ENCODE assay signal across 8 cellular contexts in the genomic region with DNA sequence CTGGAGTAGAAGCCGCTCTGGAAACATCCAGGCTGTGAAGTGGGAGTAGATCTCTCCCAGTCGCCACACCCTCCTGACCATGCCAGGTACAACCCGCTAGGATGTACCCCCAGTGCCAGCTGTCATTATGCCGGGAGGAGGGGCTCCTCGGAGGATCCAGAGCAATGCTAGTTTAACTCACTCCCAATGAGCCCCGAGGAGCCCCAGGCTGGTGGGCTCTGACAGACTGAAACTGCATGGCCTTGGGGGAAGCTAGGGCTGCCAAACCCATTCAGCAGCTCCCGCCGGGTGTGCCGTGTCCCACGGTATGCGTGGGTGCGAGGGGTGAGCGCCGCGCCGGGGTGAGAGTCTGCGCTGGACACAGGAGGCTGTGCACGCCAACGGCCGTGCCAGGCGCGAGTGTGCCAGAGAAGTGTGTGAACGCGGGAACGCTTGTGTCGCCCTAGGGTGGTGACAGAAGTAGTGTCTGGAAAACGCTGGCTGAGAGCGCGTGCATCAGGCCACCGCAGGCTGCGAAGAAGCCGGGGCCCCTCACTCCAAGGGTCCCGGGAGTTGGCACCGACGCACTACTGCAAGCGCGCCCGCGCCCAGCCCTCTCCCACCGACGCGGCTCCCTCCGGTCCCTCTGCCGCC.
DNase-seq lines count a peak whose midpoint lies in the region; ATAC-seq and TF ChIP-seq lines count a peak whose summit lies in the region.

No MANE protein-coding gene starts in this region.

- peak overlapping the region; percentile 93 for H3K4me3 Mint-ChIP-seq in central memory CD8-positive, alpha-beta T cell
- peak overlapping the region; percentile 76 for H3K4me3 Mint-ChIP-seq in mesothelial cell of epicardium

- RAD21 ChIA-PET in HCT116 (lab: Charles Lee; ENCODE audit: low non-redundant PET in 1 of 2, low total read pairs in 2 of 2, uncharacterized antibody in 2 of 2, unreplicated experiment in 2 of 2): no interaction called here

- peak overlapping the region; percentile 56; the same call in 1 of the 2 replicates for H3K27ac ChIP-seq in HCT116 (ENCODE audit: low read depth, low read length)
- H3K27ac ChIP-seq in upper lobe of right lung: peak overlapping the region; percentile 51

- H3K4me3 ChIP-seq in GM06990 (replicated peaks; ENCODE audit: low read depth, low read length): peak overlapping the region; percentile 77
- H3K4me3 ChIP-seq in HCT116 (replicated peaks in 1 of 2; ENCODE audit: low read depth in 1 of 2, low read length in 2 of 2): peak overlapping the region; percentile 65 to 78
- H3K4me3 ChIP-seq in upper lobe of right lung: peak overlapping the region; percentile 59

- TF ChIP-seq POLR2A in HCT116 (IDR thresholded peaks at IDR 0.05; ENCODE audit: borderline replicate concordance, extremely low read depth, insufficient read depth, insufficient read length): no peak

- no peaks in the 10 kb centered on the region for H3K79me2 ChIP-seq in HCT116 (ENCODE audit: insufficient read depth, low read length)

- H3K27me3 Mint-ChIP-seq in central memory CD8-positive, alpha-beta T cell: no peaks in the 10 kb centered on the region
- H3K27me3 Mint-ChIP-seq in mesothelial cell of epicardium (ENCODE audit: low read depth): peaks cover 36% of the 10 kb centered on the region

- H3K9me3 Mint-ChIP-seq in central memory CD8-positive, alpha-beta T cell: no peaks in the 10 kb centered on the region
- H3K9me3 Mint-ChIP-seq in mesothelial cell of epicardium: no peaks in the 10 kb centered on the region

- peaks cover 22 to 52% of the 10 kb centered on the region in 2 experiments for H3K4me1 ChIP-seq in HCT116 (ENCODE audit: control insufficient read depth in 1 of 2, insufficient read depth in 2 of 2, low read length in 2 of 2)
- peaks cover 25% of the 10 kb centered on the region for H3K4me1 ChIP-seq in upper lobe of right lung

- peaks cover 6% of the 10 kb centered on the region for H3K36me3 Mint-ChIP-seq in central memory CD8-positive, alpha-beta T cell (ENCODE audit: insufficient read depth)
- no peaks in the 10 kb centered on the region for H3K36me3 Mint-ChIP-seq in mesothelial cell of epicardium

- peak overlapping the region; percentile 64 for H3K9ac ChIP-seq in HCT116 (ENCODE audit: low read length)

- no TSS peak for BruUV-seq in HCT116 (replicated peaks; lab: Mats Ljungman, UMichigan)

- H3K4me2 ChIP-seq in HCT116 (ENCODE audit: low read length): peak overlapping the region; percentile 100

- POLR2A ChIA-PET in HCT116 (lab: Charles Lee): no interaction called here

- TF ChIP-seq CTCF in GM06990 (IDR thresholded peaks at IDR 0.05; ENCODE audit: insufficient read depth, low read length, poor library complexity, severe bottlenecking): no peak
- TF ChIP-seq CTCF in HCT116 (IDR thresholded peaks at IDR 0.05 in 2 of 3, conservative IDR thresholded peaks at IDR 0.05 in 1 of 3; ENCODE audit: borderline replicate concordance in 1 of 3, insufficient read depth in 1 of 3, low read depth in 2 of 3, low read length in 2 of 3): no peak
- TF ChIP-seq CTCF in mesothelial cell of epicardium (IDR thresholded peaks at IDR 0.05; ENCODE audit: unreplicated experiment): no peak
- no peak for TF ChIP-seq CTCF in upper lobe of right lung (IDR thresholded peaks at IDR 0.05)

- no peak for TF ChIP-seq RAD21 in HCT116 (IDR thresholded peaks at IDR 0.05; ENCODE audit: low read depth)

- no peak overlapping the region for H2AFZ ChIP-seq in HCT116 (ENCODE audit: low read depth, low read length, poor library complexity, severe bottlenecking)

- H3K27me3 ChIP-seq in GM06990 (replicated peaks; ENCODE audit: control insufficient read depth, insufficient read depth, low read length): no peaks in the 10 kb centered on the region
- H3K27me3 ChIP-seq in HCT116 (ENCODE audit: insufficient read depth, low read length): no peaks in the 10 kb centered on the region
- no peaks in the 10 kb centered on the region for H3K27me3 ChIP-seq in upper lobe of right lung

- DNase-seq in GM06990 (ENCODE audit: extremely low read depth, insufficient read length) (peak; percentile 47), HCT116 (ENCODE audit: low read depth, low spot score) (no peak), NCI-H748 treated with DMSO at 0.1 percent for 48 hours (lab: John Stamatoyannopoulos, UW) (peak; percentile 72), mesothelial cell of epicardium (ENCODE audit: low spot score in 2 of 2, unreplicated experiment in 2 of 2) (no peak), upper lobe of right lung (peak; percentile 73), AG08395 (ENCODE audit: low spot score) (no peak), mucosa of gallbladder (ENCODE audit: low spot score) (no peak)
- no peak for DNase-seq in central memory CD8-positive, alpha-beta T cell (ENCODE audit: low spot score in 2 of 2)

- intact Hi-C loops in HCT116 (cut with micrococcal nuclease) (no loop called here), upper lobe of right lung (cut with DNase I) (no loop called here)

- H3K9me3 ChIP-seq in HCT116 (ENCODE audit: control insufficient read depth in 1 of 2, insufficient read depth in 1 of 2, low read depth in 1 of 2, low read length in 2 of 2) (no peaks in the 10 kb centered on the region), upper lobe of right lung (no peaks in the 10 kb centered on the region)

- CTCF ChIA-PET in HCT116 (lab: Charles Lee): interaction anchor here (0.7 to 2.2 kb wide), 2 partner anchors 10 to 11 kb away, joined by 3 to 6 read pairs; no protein-coding TSS in a partner anchor

- H3K36me3 ChIP-seq in GM06990 (ENCODE audit: control insufficient read depth, insufficient read depth, low read length) (no peaks in the 10 kb centered on the region; the same call in 1 of the 2 replicates), HCT116 (ENCODE audit: control insufficient read depth in 1 of 2, insufficient read depth in 2 of 2, low read length in 2 of 2) (no peaks in the 10 kb centered on the region), upper lobe of right lung (no peaks in the 10 kb centered on the region)

- peak; percentile 16 for ATAC-seq in HCT116
- ATAC-seq in central memory CD8-positive, alpha-beta T cell (replicated peaks; ENCODE audit: extremely low read depth, poor library complexity, severe bottlenecking): peak; percentile 13
- peak; percentile 30 for ATAC-seq in upper lobe of right lung

- H4K20me1 ChIP-seq in HCT116 (ENCODE audit: insufficient read depth): no peaks in the 10 kb centered on the region

- H3K27ac Mint-ChIP-seq in central memory CD8-positive, alpha-beta T cell (ENCODE audit: low read depth): peak overlapping the region; percentile 91
- H3K27ac Mint-ChIP-seq in mesothelial cell of epicardium: no peak overlapping the region

- no peaks in the 10 kb centered on the region for H3K9me2 ChIP-seq in HCT116 (ENCODE audit: insufficient read depth)

- H3K4me1 Mint-ChIP-seq in central memory CD8-positive, alpha-beta T cell: peaks cover 71% of the 10 kb centered on the region
- H3K4me1 Mint-ChIP-seq in mesothelial cell of epicardium: peaks cover 29% of the 10 kb centered on the region

TF ChIP-seq in HCT116, 20 proteins besides CTCF, POLR2A, EP300 and RAD21:
- no peak for TF ChIP-seq JUND (IDR thresholded peaks at IDR 0.05)
- TF ChIP-seq CEBPB (IDR thresholded peaks at IDR 0.05; ENCODE audit: low read depth): no peak
- no peak for TF ChIP-seq SIN3A (IDR thresholded peaks at IDR 0.05; ENCODE audit: low read depth)
- no peak for TF ChIP-seq POLR2AphosphoS5 (IDR thresholded peaks at IDR 0.05; ENCODE audit: low read depth, low read length)
- TF ChIP-seq EZH2phosphoT487 (IDR thresholded peaks at IDR 0.05; ENCODE audit: borderline replicate concordance): no peak
- no peak for TF ChIP-seq EZH2 (IDR thresholded peaks at IDR 0.05)
- TF ChIP-seq, protein P1, sequence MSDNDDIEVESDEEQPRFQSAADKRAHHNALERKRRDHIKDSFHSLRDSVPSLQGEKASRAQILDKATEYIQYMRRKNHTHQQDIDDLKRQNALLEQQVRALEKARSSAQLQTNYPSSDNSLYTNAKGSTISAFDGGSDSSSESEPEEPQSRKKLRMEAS (IDR thresholded peaks at IDR 0.05): 0 out of 2 replicates have a peak, but pooled peaks have one; percentile 12
- 0 out of 2 replicates have a peak, but pooled peaks have one; percentile 14 for TF ChIP-seq EGR1 (IDR thresholded peaks at IDR 0.05; ENCODE audit: low read depth)
- TF ChIP-seq SP1 (IDR thresholded peaks at IDR 0.05; ENCODE audit: low read depth): no peak
- no peak for TF ChIP-seq ZFX (IDR thresholded peaks at IDR 0.05)
- TF ChIP-seq, protein P2, sequence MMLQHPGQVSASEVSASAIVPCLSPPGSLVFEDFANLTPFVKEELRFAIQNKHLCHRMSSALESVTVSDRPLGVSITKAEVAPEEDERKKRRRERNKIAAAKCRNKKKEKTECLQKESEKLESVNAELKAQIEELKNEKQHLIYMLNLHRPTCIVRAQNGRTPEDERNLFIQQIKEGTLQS (IDR thresholded peaks at IDR 0.05): no peak
TF ChIP-seq in HCT116: peak in this region for 2.

Comparison
In these comparisons a context has a peak if more than half of its experiments do, and no peak if none do; other contexts are left out.
1. DNase-seq: peak in GM06990 (single experiment), NCI-H748 treated with DMSO at 0.1 percent for 48 hours (single experiment) and upper lobe of right lung (single experiment); none in HCT116 (single experiment), central memory CD8-positive, alpha-beta T cell (0 of 2), mesothelial cell of epicardium (0 of 2), AG08395 (single experiment) and mucosa of gallbladder (single experiment).
2. Peak in every context shown above with its lines, with median percentiles within 50 percentile points of each other: H3K4me3 ChIP-seq and ATAC-seq.